22 cellular contexts compared by ENCODE assay signal in genomic region chr6:125293587-125293986, GRCh38.
"Had no signal": no experiment of that assay in that cellular context is flagged by ENCODE, and none has a peak within 500 bp of the region (broad histone marks: within the 10 kb centered on the region; RNA-seq: fewer than 3 reads in every experiment).

No MANE protein-coding gene starts in this region.

- H3K9me3 ChIP-seq: heart left ventricle, mucosa of descending colon, pancreas, stomach, thoracic aorta had no signal

- H3K4me3 ChIP-seq: heart left ventricle, mucosa of descending colon, pancreas, stomach, thoracic aorta had no signal

- H3K27ac Mint-ChIP-seq: endodermal cell, progenitor cell of endocrine pancreas had no signal

- H3K27me3 ChIP-seq: heart left ventricle, pancreas, stomach had no signal

- H3K27me3 Mint-ChIP-seq: natural killer cell treated with Interleukin-12 subunit alpha and Interleukin-12 subunit beta and Interleukin-15 and Interleukin-18, amount 100 ng/mL, for 72 hours; progenitor cell of endocrine pancreas had no signal

- ATAC-seq: heart left ventricle; left colon; mucosa of descending colon; natural killer cell treated with Interleukin-12 subunit alpha and Interleukin-12 subunit beta and Interleukin-15 and Interleukin-18, amount 100 ng/mL, for 72 hours; pancreas; right cardiac atrium had no signal

- H3K4me1 Mint-ChIP-seq: endodermal cell had no signal

- DNase-seq: cerebellar nuclear complex; dermis blood vessel endothelial cell; endodermal cell; erythroblast; heart left ventricle; hippocampal formation; left colon; mucosa of descending colon; occipital lobe; pancreas; right cardiac atrium; stimulated activated CD4-positive, alpha-beta T cell treated with anti-CD3 and anti-CD28 coated beads, Interleukin-4, amount 100 ng/mL, for 4 hours; stimulated activated naive CD4-positive, alpha-beta T cell; stomach; substantia nigra; trophoblast cell had no signal

- H3K27ac ChIP-seq: pancreas, stomach, thoracic aorta had no signal

- FAIRE-seq: colon, endothelial cell of umbilical vein, frontal cortex, pancreas had no signal

- H3K9me3 Mint-ChIP-seq: natural killer cell treated with Interleukin-12 subunit alpha and Interleukin-12 subunit beta and Interleukin-15 and Interleukin-18, amount 100 ng/mL, for 72 hours had no signal

- H3K4me3 Mint-ChIP-seq: endodermal cell; natural killer cell treated with Interleukin-12 subunit alpha and Interleukin-12 subunit beta and Interleukin-15 and Interleukin-18, amount 100 ng/mL, for 72 hours had no signal
